ENCODE assay signal across 8 cellular contexts in the genomic region with DNA sequence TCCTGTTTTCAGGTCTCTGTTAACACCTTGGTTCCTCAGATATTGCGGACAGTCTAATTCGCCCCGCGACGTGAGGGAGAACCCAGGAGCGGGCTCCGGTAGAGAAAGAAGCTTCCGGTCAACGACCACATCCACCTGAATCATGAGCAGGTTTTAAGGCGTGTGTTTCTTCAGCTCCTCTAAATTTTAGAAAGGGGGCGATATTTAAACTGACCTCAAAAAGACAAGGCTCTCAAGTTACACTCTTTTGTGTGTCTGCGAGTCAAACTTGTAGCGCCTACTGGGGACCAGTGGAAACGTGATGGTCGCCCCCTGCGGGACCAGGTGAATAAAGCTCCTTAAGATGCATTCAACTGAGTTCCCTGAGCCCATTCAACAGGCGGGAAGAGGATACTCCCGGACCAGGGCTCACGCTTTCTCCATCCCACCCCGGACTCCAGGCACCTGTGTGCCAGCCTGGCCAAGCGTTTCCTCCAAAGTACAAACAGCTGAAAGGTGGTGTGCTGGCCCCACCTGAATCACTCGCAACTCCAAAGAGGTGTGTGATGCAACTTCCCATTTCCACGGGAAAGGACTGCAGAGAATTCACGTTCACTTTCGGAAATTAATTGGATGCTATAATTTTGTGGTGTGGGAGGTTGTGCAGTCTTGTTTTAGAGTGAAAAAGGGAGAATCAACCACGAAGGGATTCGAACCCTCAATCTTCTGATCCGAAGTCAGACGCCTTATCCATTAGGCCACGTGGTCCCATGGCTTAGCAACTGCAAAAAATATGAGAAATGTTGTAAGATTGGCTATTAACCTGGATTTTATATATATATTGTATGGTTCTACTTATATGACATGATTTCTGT. TPM values are rescaled to one million over a fixed set of nuclear protein-coding genes. Genes with fewer than 3 reads are reported as not detected.
DNase-seq lines count a peak whose midpoint lies in the region; ATAC-seq and TF ChIP-seq lines count a peak whose summit lies in the region.

No MANE protein-coding gene starts in this region.

- intact Hi-C loops in adrenal gland (cut with DNase I) = no loop called here

- H3F3A ChIP-seq in MM.1S (ENCODE audit: insufficient read depth, low read length) = peaks cover 14% of the 10 kb centered on the region; the same call in 1 of the 2 replicates

- H3K79me2 ChIP-seq in MM.1S (ENCODE audit: low read length) = no peaks in the 10 kb centered on the region

- peak overlapping the region; percentile 36; the same call in 1 of the 2 replicates for H2AFZ ChIP-seq in MM.1S (ENCODE audit: low read length)

- DNase-seq in Caki2 (ENCODE audit: low read depth) (peak; percentile 95), MM.1S (peak; percentile 82), SKM-1 (lab: John Stamatoyannopoulos, UW; ENCODE audit: unreplicated experiment) (peak; percentile 73), adrenal gland (peak in 6 of 7 donors; percentile 17 to 52 (median 39)), iPS-NIHi11 (ENCODE audit: low spot score) (peak; percentile 76)
- DNase-seq in stimulated activated CD4-positive, alpha-beta T cell treated with anti-CD3 and anti-CD28 coated beads, Interleukin-1b, Interleukin-23, amount 100 ng/mL, for 4 hours (ENCODE audit: low read depth in 2 of 2) = peak; percentile 42 to 55

- H3K4me2 ChIP-seq in MM.1S (ENCODE audit: low read depth, low read length) = peak overlapping the region; percentile 62

- H3K4me1 ChIP-seq in MM.1S (ENCODE audit: low read length) = no peaks in the 10 kb centered on the region; the same call in 1 of the 2 replicates
- peaks cover 0 to 4% of the 10 kb centered on the region in 2 donors for H3K4me1 ChIP-seq in adrenal gland (replicated peaks in 1 of 2)

- H3K9me3 ChIP-seq in MM.1S (replicated peaks; ENCODE audit: insufficient read depth, low read length) = no peaks in the 10 kb centered on the region
- no peaks in the 10 kb centered on the region for H3K9me3 ChIP-seq in adrenal gland (replicated peaks in 1 of 3)

- in situ Hi-C loops in Caki2 (cut with HindIII; ENCODE audit: low pct_unique_long_range_greater_than_20kb, low sequenced_read_pairs) = no loop called here

- TF ChIP-seq CTCF in MM.1S (IDR thresholded peaks at IDR 0.05; ENCODE audit: low read length) = peak; percentile 60
- TF ChIP-seq CTCF in adrenal gland (IDR thresholded peaks at IDR 0.05) = peak in 3 of 6 experiments; percentile 9 to 19 (median 16)

- H3K27me3 ChIP-seq in MM.1S (replicated peaks; ENCODE audit: insufficient read depth, low read length) (no peaks in the 10 kb centered on the region), adrenal gland (peaks cover 8% of the 10 kb centered on the region)

- H3K9ac ChIP-seq in MM.1S (ENCODE audit: low read length) = no peak overlapping the region; the same call in 1 of the 2 replicates

- H3K4me3 ChIP-seq in MM.1S (ENCODE audit: low read length) (peak overlapping the region; percentile 51), adrenal gland (peak overlapping the region in 1 of 4 donors; percentile 17)

- TF ChIP-seq POLR2A in adrenal gland (IDR thresholded peaks at IDR 0.05) = no peak

- WGBS in adrenal gland, 4 donors = 1 to 3% (median 2%) methylated on average over 21 to 30 of the region's 30 CpGs

- ATAC-seq in GM21723 (IDR thresholded peaks at IDR 0.05; ENCODE audit: unreplicated experiment) = peak; percentile 75
- no peak for ATAC-seq in HG02840 (IDR thresholded peaks at IDR 0.05; ENCODE audit: low FRiP score, unreplicated experiment)

- H3K27ac ChIP-seq in MM.1S (ENCODE audit: low read length) = peak overlapping the region; percentile 27; the same call in 1 of the 2 replicates
- H3K27ac ChIP-seq in adrenal gland = no peak overlapping the region

- H3K36me3 ChIP-seq in MM.1S (replicated peaks; ENCODE audit: insufficient read depth, low read length) = no peaks in the 10 kb centered on the region
- no peaks in the 10 kb centered on the region for H3K36me3 ChIP-seq in adrenal gland (replicated peaks in 1 of 2)

- H3K9me2 ChIP-seq in MM.1S (replicated peaks; ENCODE audit: insufficient read depth, low read length) = no peaks in the 10 kb centered on the region

- H4K20me1 ChIP-seq in MM.1S (ENCODE audit: insufficient read depth, low read length) = no peaks in the 10 kb centered on the region

RNA-seq across cellular contexts. Expression of a gene that starts 17.0 kb away (rescaled TPM):
- total RNA-seq in Caki2 (2014; rRNA removed; shearing (Covaris generic); ENCODE audit: low replicate concordance) = not detected in 2 replicates
- total RNA-seq in adrenal gland = not detected
- not detected for polyA plus RNA-seq in adrenal gland

RNA-seq across cellular contexts. Expression of a gene that starts 27.1 kb away (rescaled TPM):
- total RNA-seq in Caki2 (2014; rRNA removed; shearing (Covaris generic); ENCODE audit: low replicate concordance) = not detected in 2 replicates
- not detected for total RNA-seq in adrenal gland
- polyA plus RNA-seq in adrenal gland = not detected

Comparison
In these comparisons a context has a peak if more than half of its experiments do, and no peak if none do; other contexts are left out.
1. DNase-seq: peak in every context shown above with its lines; median percentile 95 in Caki2; 82 in MM.1S; 76 in iPS-NIHi11; 73 in SKM-1; 48 in stimulated activated CD4-positive, alpha-beta T cell treated with anti-CD3 and anti-CD28 coated beads, Interleukin-1b, Interleukin-23, amount 100 ng/mL, for 4 hours; 39 in adrenal gland.